In genomic region chr20:51985013-51985415, GRCh38 we compare ENCODE assay signal across 8 cellular contexts.
DNase-seq lines count a peak whose midpoint lies in the region; ATAC-seq and TF ChIP-seq lines count a peak whose summit lies in the region.

No MANE protein-coding gene starts in this region.

- DNase-seq in LHCN-M2 (ENCODE audit: low read depth) (peak; percentile 90), dermis blood vessel endothelial cell (peak; percentile 93), lung (ENCODE audit: low spot score) (no peak), nucleus accumbens (lab: John Stamatoyannopoulos, UW) (no peak), T-helper 1 cell (no peak)
- no peak for DNase-seq in stimulated activated CD4-positive, alpha-beta T cell treated with anti-CD3 and anti-CD28 coated beads, Interleukin-15, amount 100 ng/mL, for 24 hours

- no peaks in the 10 kb centered on the region for H3K79me2 ChIP-seq in ACC112 (ENCODE audit: control insufficient read depth, insufficient read depth, low read length, unreplicated experiment)

- H3K4me3 ChIP-seq in ACC112 (ENCODE audit: low read depth, low read length) (no peak overlapping the region), lung (no peak overlapping the region)

- ATAC-seq in lung (ENCODE audit: insufficient read depth, low FRiP score): peak; percentile 50
- no peak for ATAC-seq in GM18511 (IDR thresholded peaks at IDR 0.05; ENCODE audit: unreplicated experiment)

- H3K9me3 ChIP-seq in lung (ENCODE audit: control insufficient read depth in 2 of 2, insufficient read depth in 1 of 2, low read length in 1 of 2): no peaks in the 10 kb centered on the region

- no peaks in the 10 kb centered on the region for H3K27me3 ChIP-seq in ACC112 (ENCODE audit: insufficient read depth, low read length)
- no peaks in the 10 kb centered on the region for H3K27me3 ChIP-seq in lung (ENCODE audit: control insufficient read depth, insufficient read depth)

- H3K27ac ChIP-seq in ACC112 (ENCODE audit: low read depth, low read length) (peak overlapping the region; percentile 81), lung (ENCODE audit: low read depth in 1 of 2, low read length in 1 of 2) (no peak overlapping the region)

- no peaks in the 10 kb centered on the region for H3K36me3 ChIP-seq in ACC112 (ENCODE audit: insufficient read depth, low read length)
- no peaks in the 10 kb centered on the region for H3K36me3 ChIP-seq in lung (ENCODE audit: control insufficient read depth in 2 of 2, insufficient read depth in 2 of 2, low read length in 2 of 2)

- H3K4me1 ChIP-seq in ACC112 (ENCODE audit: control insufficient read depth, insufficient read depth, low read length, unreplicated experiment): peaks cover 12% of the 10 kb centered on the region
- H3K4me1 ChIP-seq in lung (ENCODE audit: control insufficient read depth in 2 of 2, insufficient read depth in 2 of 2, low read length in 2 of 2): no peaks in the 10 kb centered on the region

- H2AFZ ChIP-seq in ACC112 (ENCODE audit: low read length, unreplicated experiment): no peak overlapping the region

- no peak for TF ChIP-seq CTCF in lung (IDR thresholded peaks at IDR 0.05; ENCODE audit: control extremely low read depth, extremely low read depth)

Comparison
In these comparisons a context has a peak if more than half of its experiments do, and no peak if none do; other contexts are left out.
1. DNase-seq: peak in LHCN-M2 (single experiment) and dermis blood vessel endothelial cell (single experiment); none in lung (single experiment), nucleus accumbens (0 of 56), stimulated activated CD4-positive, alpha-beta T cell treated with anti-CD3 and anti-CD28 coated beads, Interleukin-15, amount 100 ng/mL, for 24 hours (single experiment) and T-helper 1 cell (0 of 5).